Comparison of ENCODE assay signal across 14 cellular contexts in genomic region chr21:41217656-41218380, GRCh38. TPM values are rescaled to one million over a fixed set of nuclear protein-coding genes. Genes with fewer than 3 reads are reported as not detected.
DNase-seq lines count a peak whose midpoint lies in the region; ATAC-seq and TF ChIP-seq lines count a peak whose summit lies in the region.
"Had no signal": no experiment of that assay in that cellular context is flagged by ENCODE, and none has a peak within 500 bp of the region (broad histone marks: within the 10 kb centered on the region; RNA-seq: fewer than 3 reads in every experiment).

No MANE protein-coding gene starts in this region.

- no peak overlapping the region for H2BK5ac ChIP-seq in mesenchymal stem cell (ENCODE audit: low read depth, low read length, poor library complexity, severe bottlenecking)

- no peak overlapping the region for H3K18ac ChIP-seq in mesenchymal stem cell (ENCODE audit: low read depth in 1 of 2, low read length in 2 of 2)

- no peak overlapping the region for H3K23ac ChIP-seq in mesenchymal stem cell (ENCODE audit: low read length in 2 of 2)

- TF ChIP-seq POLR2A in esophagus squamous epithelium (IDR thresholded peaks at IDR 0.05) (no peak), tibial nerve (IDR thresholded peaks at IDR 0.05) (no peak)

- H3K27ac ChIP-seq in esophagus squamous epithelium (peak overlapping the region in 3 of 4 donors; percentile 11 to 52 (median 30)), mesenchymal stem cell (ENCODE audit: low read length, poor library complexity, severe bottlenecking) (no peak overlapping the region), tibial nerve (peak overlapping the region; percentile 41 to 83 (median 60))
- H3K27ac ChIP-seq: ovary had no signal

- no peak overlapping the region for H4K91ac ChIP-seq in mesenchymal stem cell (ENCODE audit: low read length)

- H2AFZ ChIP-seq in mesenchymal stem cell (ENCODE audit: low read depth, low read length): no peak overlapping the region

- no peak overlapping the region for H4K8ac ChIP-seq in mesenchymal stem cell (ENCODE audit: low read length)

- H3K4me3 ChIP-seq in esophagus squamous epithelium (no peak overlapping the region), mesenchymal stem cell (ENCODE audit: insufficient read depth in 1 of 2, low read depth in 1 of 2, low read length in 2 of 2) (peak overlapping the region in 1 of 2 experiments; percentile 11), tibial nerve (peak overlapping the region in 1 of 4 donors; percentile 12)
- H3K4me3 ChIP-seq: ovary had no signal

- H2BK12ac ChIP-seq in mesenchymal stem cell (ENCODE audit: low read length in 2 of 2): no peak overlapping the region

- ATAC-seq in HG02759 (IDR thresholded peaks at IDR 0.05; ENCODE audit: unreplicated experiment): no peak
- no peak for ATAC-seq in HG02840 (IDR thresholded peaks at IDR 0.05; ENCODE audit: low FRiP score, unreplicated experiment)
- ATAC-seq: activated T-cell treated with anti-CD3 and anti-CD28 coated beads, Interleukin-2, amount 50 U/mL, for 4 hours; stimulated activated naive CD8-positive, alpha-beta T cell treated with anti-CD3 and anti-CD28 coated beads, Interleukin-15, amount 100 ng/mL, for 72 hours had no signal

- H3K4ac ChIP-seq in mesenchymal stem cell (ENCODE audit: low read depth in 1 of 2, low read length in 2 of 2): no peak overlapping the region

- no peaks in the 10 kb centered on the region for H3K9me3 ChIP-seq in esophagus squamous epithelium
- no peaks in the 10 kb centered on the region for H3K9me3 ChIP-seq in mesenchymal stem cell (ENCODE audit: control insufficient read depth, low read length)
- no peaks in the 10 kb centered on the region for H3K9me3 ChIP-seq in tibial nerve
- H3K9me3 ChIP-seq: ovary had no signal

- peaks cover 1% of the 10 kb centered on the region for H3K79me1 ChIP-seq in mesenchymal stem cell (replicated peaks; ENCODE audit: low read length, poor library complexity, severe bottlenecking)

- H3K36me3 ChIP-seq in esophagus squamous epithelium (peaks cover 0 to 10% (median 0%) of the 10 kb centered on the region in 3 donors), mesenchymal stem cell (ENCODE audit: control insufficient read depth in 1 of 2, insufficient read depth in 2 of 2, low read depth in 1 of 2, low read length in 2 of 2) (no peaks in the 10 kb centered on the region), tibial nerve (peaks cover 0 to 4% (median 0%) of the 10 kb centered on the region in 3 donors)
- H3K36me3 ChIP-seq: ovary had no signal

- H3K9ac ChIP-seq in mesenchymal stem cell (ENCODE audit: low read length): peak overlapping the region; percentile 73

- no peak overlapping the region for H2BK15ac ChIP-seq in mesenchymal stem cell (ENCODE audit: low read depth, poor library complexity, severe bottlenecking)

- H3K4me1 ChIP-seq in esophagus squamous epithelium (peaks cover 4 to 46% (median 7%) of the 10 kb centered on the region in 3 donors), mesenchymal stem cell (ENCODE audit: control insufficient read depth, insufficient read depth, low read depth, low read length) (no peaks in the 10 kb centered on the region), tibial nerve (peaks cover 0 to 17% (median 2%) of the 10 kb centered on the region in 4 donors)

- H3K27me3 ChIP-seq in esophagus squamous epithelium (no peaks in the 10 kb centered on the region), mesenchymal stem cell (ENCODE audit: control insufficient read depth in 1 of 2, insufficient read depth in 1 of 2, low read length in 2 of 2) (no peaks in the 10 kb centered on the region), tibial nerve (no peaks in the 10 kb centered on the region)
- H3K27me3 ChIP-seq: ovary had no signal

- DNase-seq in RPMI7951 (ENCODE audit: low read depth): peak; percentile 48
- no peak for DNase-seq in esophagus squamous epithelium (lab: John Stamatoyannopoulos, UW)
- no peak for DNase-seq in mesenchymal stem cell
- DNase-seq in tibial nerve (ENCODE audit: low spot score in 2 of 2): no peak
- no peak for DNase-seq in stimulated activated CD4-positive, alpha-beta T cell treated with anti-CD3 and anti-CD28 coated beads, Interleukin-4, amount 100 ng/mL, for 4 hours
- DNase-seq: activated CD4-positive, CD25-positive, alpha-beta regulatory T cell; activated T-cell treated with anti-CD3 and anti-CD28 coated beads, Interleukin-2, amount 50 U/mL, for 4 hours; COR-L47; NCI-H1436; ovary; stimulated activated CD4-positive, alpha-beta T cell treated with anti-CD3 and anti-CD28 coated beads, Interleukin-4, amount 100 ng/mL, for 24 hours; stimulated activated naive CD8-positive, alpha-beta T cell treated with anti-CD3 and anti-CD28 coated beads, Interleukin-15, amount 100 ng/mL, for 72 hours had no signal

- peak in 1 of 2 donors; percentile 5 for TF ChIP-seq EP300 in tibial nerve (IDR thresholded peaks at IDR 0.05)

- 69 to 81% methylated on average over 6 to 11 of the region's 12 CpGs for WGBS in esophagus squamous epithelium, 2 donors
- 67% methylated on average over 7 of the region's 12 CpGs for WGBS in mesenchymal stem cell
- WGBS in tibial nerve, 2 donors: 30 to 46% methylated on average over 12 of the region's 12 CpGs

- H2AK5ac ChIP-seq in mesenchymal stem cell (ENCODE audit: low read length, severe bottlenecking): no peak overlapping the region

- H3K14ac ChIP-seq in mesenchymal stem cell (ENCODE audit: low read length in 2 of 2): no peak overlapping the region

- H2BK120ac ChIP-seq in mesenchymal stem cell (ENCODE audit: low read depth, low read length): no peak overlapping the region

- no peak overlapping the region for H3K4me2 ChIP-seq in mesenchymal stem cell (ENCODE audit: low read length, poor library complexity, severe bottlenecking)

- intact Hi-C loops in esophagus squamous epithelium (cut with DNase I): no loop called here

- TF ChIP-seq CTCF in esophagus squamous epithelium (IDR thresholded peaks at IDR 0.05) (no peak), tibial nerve (IDR thresholded peaks at IDR 0.05) (no peak)

RNA-seq across cellular contexts. Expression of gene BACE2, which starts 49.9 kb away (rescaled TPM):
- 89.8 and 96.8 TPM in 2 replicates for total RNA-seq in RPMI7951 (2014; rRNA removed; shearing (Covaris generic))
- total RNA-seq in esophagus squamous epithelium (10 to 100 TPM; 32.8 to 51.5 (median 47.1) TPM), tibial nerve (10 to 100 TPM; 69.5 to 96.9 (median 79.2) TPM)
- polyA plus RNA-seq in mesenchymal stem cell (2013, experiment 1 of 2): 0.23 TPM
- 0.22 TPM for polyA plus RNA-seq in mesenchymal stem cell (2013, experiment 2 of 2)
